ENCODE assay signal across 15 cellular contexts in the genomic region with DNA sequence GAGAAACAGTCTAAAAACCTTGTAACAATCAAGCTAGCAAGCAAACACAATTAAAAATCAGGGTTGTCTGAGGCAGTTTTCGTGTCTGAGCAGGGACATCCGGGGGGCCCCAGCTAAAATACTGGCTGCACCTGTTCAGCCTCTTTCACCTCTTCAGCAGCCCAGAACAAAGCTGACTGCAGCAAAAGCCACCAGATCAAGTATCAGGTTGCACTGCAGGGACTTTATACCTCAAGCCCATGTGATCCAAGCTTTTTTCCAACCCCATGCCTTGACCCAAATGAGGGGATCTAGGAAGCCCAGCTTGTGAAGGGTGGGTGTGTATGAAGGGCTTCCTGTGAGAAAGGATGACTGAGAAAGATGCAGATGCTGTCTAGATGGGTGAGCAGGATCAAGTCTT.
DNase-seq lines count a peak whose midpoint lies in the region; ATAC-seq, FAIRE-seq and TF ChIP-seq lines count a peak whose summit lies in the region.
"Had no signal": no experiment of that assay in that cellular context is flagged by ENCODE, and none has a peak within 500 bp of the region (broad histone marks: within the 10 kb centered on the region; RNA-seq: fewer than 3 reads in every experiment).

No MANE protein-coding gene starts in this region.

- TF ChIP-seq CTCF in HEK293 (tag by site-specific recombination; IDR thresholded peaks at IDR 0.05) (no peak), WTC11 (IDR thresholded peaks at IDR 0.05) (no peak), progenitor cell of endocrine pancreas (IDR thresholded peaks at IDR 0.05; ENCODE audit: unreplicated experiment) (no peak), left lung (IDR thresholded peaks at IDR 0.05) (no peak)

- DNase-seq in NCI-H345 (lab: John Stamatoyannopoulos, UW) (peak; percentile 61), WTC11 (ENCODE audit: low spot score) (no peak), progenitor cell of endocrine pancreas (ENCODE audit: low spot score, unreplicated experiment) (no peak), GM12892 (ENCODE audit: insufficient read length) (no peak), CD1c-positive myeloid dendritic cell (ENCODE audit: extremely low spot score) (no peak), left lung (no peak)
- DNase-seq: activated gamma-delta T cell; dorsolateral prefrontal cortex; GF-D8; MV-4-11; stimulated activated naive CD4-positive, alpha-beta T cell had no signal

- intact Hi-C loops in left lung (cut with DNase I), result no loop called here

- H3K9me3 Mint-ChIP-seq in WTC11, result no peaks in the 10 kb centered on the region
- H3K9me3 Mint-ChIP-seq in progenitor cell of endocrine pancreas (ENCODE audit: low read depth), result no peaks in the 10 kb centered on the region

- no peak overlapping the region for H3K4me3 ChIP-seq in HEK293 (ENCODE audit: low read depth, low read length)
- H3K4me3 ChIP-seq in left lung, result no peak overlapping the region
- H3K4me3 ChIP-seq: dorsolateral prefrontal cortex had no signal

- H3K36me3 ChIP-seq in HEK293 (ENCODE audit: control insufficient read depth in 2 of 2, insufficient read depth in 1 of 2, low read length in 2 of 2) (peaks cover 0 to 16% of the 10 kb centered on the region in 2 experiments; a peak in 1 of 3 replicates), left lung (peaks cover 0 to 3% of the 10 kb centered on the region in 2 donors)

- POLR2A ChIA-PET in HEK293 (lab: Yijun Ruan, JAX), result no interaction called here
- POLR2A ChIA-PET in WTC11 (lab: Charles Lee), result interaction anchor here (0.7 to 1.1 kb wide), 2 partner anchors 44 to 869 kb away, joined by 3 read pairs; no protein-coding TSS in a partner anchor

- FAIRE-seq in GM12892 (lab: Jason Lieb, UNC), result no peak

- H3K4me3 Mint-ChIP-seq in WTC11 (no peak overlapping the region), progenitor cell of endocrine pancreas (ENCODE audit: low read depth) (no peak overlapping the region)
- H3K4me3 Mint-ChIP-seq: CD14-positive monocyte had no signal

- TF ChIP-seq POLR2A in GM12892 (IDR thresholded peaks at IDR 0.05; ENCODE audit: low read depth, low read length), result no peak

- peak overlapping the region; percentile 67; the same call in 1 of the 2 replicates for H3K27ac Mint-ChIP-seq in WTC11
- H3K27ac Mint-ChIP-seq in progenitor cell of endocrine pancreas, result peak overlapping the region; percentile 53

- no peak overlapping the region for H3K27ac ChIP-seq in HEK293 (ENCODE audit: extremely low read depth, low read depth, low read length)
- no peak overlapping the region for H3K27ac ChIP-seq in left lung
- H3K27ac ChIP-seq: VCaP had no signal

- no peaks in the 10 kb centered on the region for H3K27me3 ChIP-seq in left lung
- H3K27me3 ChIP-seq: dorsolateral prefrontal cortex had no signal

- peaks cover 81% of the 10 kb centered on the region for H3K4me1 Mint-ChIP-seq in WTC11
- H3K4me1 Mint-ChIP-seq in progenitor cell of endocrine pancreas (ENCODE audit: low read depth), result peaks cover 41% of the 10 kb centered on the region
- H3K4me1 Mint-ChIP-seq: CD14-positive monocyte had no signal

- H3K4me1 ChIP-seq in HEK293 (ENCODE audit: control insufficient read depth, insufficient read depth, low read length), result peaks cover 3% of the 10 kb centered on the region
- no peaks in the 10 kb centered on the region for H3K4me1 ChIP-seq in left lung

- CTCF ChIA-PET in HEK293 (lab: Yijun Ruan, JAX), result interaction anchor here (0.9 kb wide), 1 partner anchor 303 kb away, joined by 3 read pairs; no protein-coding TSS in a partner anchor
- CTCF ChIA-PET in WTC11 (lab: Charles Lee), result interaction anchor here (0.8 to 1.3 kb wide), 3 partner anchors 80 to 303 kb away, joined by 3 to 5 read pairs (median 3); no protein-coding TSS in a partner anchor

- H3K27me3 Mint-ChIP-seq in WTC11 (ENCODE audit: low read depth) (peaks cover 21% of the 10 kb centered on the region), progenitor cell of endocrine pancreas (no peaks in the 10 kb centered on the region)

- H3K36me3 Mint-ChIP-seq in WTC11, result peaks cover 12% of the 10 kb centered on the region
- peaks cover 13% of the 10 kb centered on the region for H3K36me3 Mint-ChIP-seq in progenitor cell of endocrine pancreas (ENCODE audit: insufficient read depth)

- peak; percentile 55 for ATAC-seq in WTC11
- no peak for ATAC-seq in GM19324 (IDR thresholded peaks at IDR 0.05; ENCODE audit: low FRiP score, unreplicated experiment)
- no peak for ATAC-seq in left lung

- H3K9me3 ChIP-seq in HEK293 (ENCODE audit: control insufficient read depth, insufficient read depth, low read depth, low read length) (no peaks in the 10 kb centered on the region), left lung (no peaks in the 10 kb centered on the region)

TF ChIP-seq in HEK293, 187 proteins besides CTCF, POLR2A, EP300 and RAD21:
- TF ChIP-seq ZNF561 (tag by site-specific recombination; IDR thresholded peaks at IDR 0.05; ENCODE audit: borderline replicate concordance), result no peak
- no peak for TF ChIP-seq ZNF473 (tag by site-specific recombination; IDR thresholded peaks at IDR 0.05)
- TF ChIP-seq, protein P1, sequence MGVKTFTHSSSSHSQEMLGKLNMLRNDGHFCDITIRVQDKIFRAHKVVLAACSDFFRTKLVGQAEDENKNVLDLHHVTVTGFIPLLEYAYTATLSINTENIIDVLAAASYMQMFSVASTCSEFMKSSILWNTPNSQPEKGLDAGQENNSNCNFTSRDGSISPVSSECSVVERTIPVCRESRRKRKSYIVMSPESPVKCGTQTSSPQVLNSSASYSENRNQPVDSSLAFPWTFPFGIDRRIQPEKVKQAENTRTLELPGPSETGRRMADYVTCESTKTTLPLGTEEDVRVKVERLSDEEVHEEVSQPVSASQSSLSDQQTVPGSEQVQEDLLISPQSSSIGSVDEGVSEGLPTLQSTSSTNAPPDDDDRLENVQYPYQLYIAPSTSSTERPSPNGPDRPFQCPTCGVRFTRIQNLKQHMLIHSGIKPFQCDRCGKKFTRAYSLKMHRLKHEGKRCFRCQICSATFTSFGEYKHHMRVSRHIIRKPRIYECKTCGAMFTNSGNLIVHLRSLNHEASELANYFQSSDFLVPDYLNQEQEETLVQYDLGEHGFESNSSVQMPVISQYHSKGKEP (tag by site-specific recombination; IDR thresholded peaks at IDR 0.05), result 0 out of 2 replicates have a peak, but pooled peaks have one; percentile 4
- TF ChIP-seq ZNF76 (tag by site-specific recombination; IDR thresholded peaks at IDR 0.05; ENCODE audit: borderline replicate concordance, low read depth), result no peak
- TF ChIP-seq ZNF510 (tag by site-specific recombination; IDR thresholded peaks at IDR 0.05; ENCODE audit: insufficient replicate concordance), result no peak

TF ChIP-seq in WTC11, 78 proteins besides CTCF, POLR2A, EP300 and RAD21:
- TF ChIP-seq, protein P2, sequence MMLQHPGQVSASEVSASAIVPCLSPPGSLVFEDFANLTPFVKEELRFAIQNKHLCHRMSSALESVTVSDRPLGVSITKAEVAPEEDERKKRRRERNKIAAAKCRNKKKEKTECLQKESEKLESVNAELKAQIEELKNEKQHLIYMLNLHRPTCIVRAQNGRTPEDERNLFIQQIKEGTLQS (CRISPR knock-in tag; conservative IDR thresholded peaks at IDR 0.05), result no peak
- TF ChIP-seq ZNF121 (CRISPR knock-in tag; IDR thresholded peaks at IDR 0.05) (no peak), TEAD1 (CRISPR knock-in tag; IDR thresholded peaks at IDR 0.05) (no peak), EMX1 (CRISPR knock-in tag; IDR thresholded peaks at IDR 0.05) (no peak), ZNF138 (CRISPR knock-in tag; conservative IDR thresholded peaks at IDR 0.05) (no peak), NR2C2 (CRISPR knock-in tag; IDR thresholded peaks at IDR 0.05) (no peak), GRHL2 (CRISPR knock-in tag; IDR thresholded peaks at IDR 0.05; ENCODE audit: insufficient replicate concordance, severe bottlenecking) (no peak), SP1 (CRISPR knock-in tag; conservative IDR thresholded peaks at IDR 0.05) (no peak)
- TF ChIP-seq, protein P3, sequence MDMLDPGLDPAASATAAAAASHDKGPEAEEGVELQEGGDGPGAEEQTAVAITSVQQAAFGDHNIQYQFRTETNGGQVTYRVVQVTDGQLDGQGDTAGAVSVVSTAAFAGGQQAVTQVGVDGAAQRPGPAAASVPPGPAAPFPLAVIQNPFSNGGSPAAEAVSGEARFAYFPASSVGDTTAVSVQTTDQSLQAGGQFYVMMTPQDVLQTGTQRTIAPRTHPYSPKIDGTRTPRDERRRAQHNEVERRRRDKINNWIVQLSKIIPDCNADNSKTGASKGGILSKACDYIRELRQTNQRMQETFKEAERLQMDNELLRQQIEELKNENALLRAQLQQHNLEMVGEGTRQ (CRISPR knock-in tag; IDR thresholded peaks at IDR 0.05), result peak; percentile 65; the same call in 1 of the 2 replicates
- TF ChIP-seq, protein P4, sequence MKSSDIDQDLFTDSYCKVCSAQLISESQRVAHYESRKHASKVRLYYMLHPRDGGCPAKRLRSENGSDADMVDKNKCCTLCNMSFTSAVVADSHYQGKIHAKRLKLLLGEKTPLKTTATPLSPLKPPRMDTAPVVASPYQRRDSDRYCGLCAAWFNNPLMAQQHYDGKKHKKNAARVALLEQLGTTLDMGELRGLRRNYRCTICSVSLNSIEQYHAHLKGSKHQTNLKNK (CRISPR knock-in tag; IDR thresholded peaks at IDR 0.05), result peak; percentile 38; the same call in 1 of the 2 replicates
- TF ChIP-seq, protein P5, sequence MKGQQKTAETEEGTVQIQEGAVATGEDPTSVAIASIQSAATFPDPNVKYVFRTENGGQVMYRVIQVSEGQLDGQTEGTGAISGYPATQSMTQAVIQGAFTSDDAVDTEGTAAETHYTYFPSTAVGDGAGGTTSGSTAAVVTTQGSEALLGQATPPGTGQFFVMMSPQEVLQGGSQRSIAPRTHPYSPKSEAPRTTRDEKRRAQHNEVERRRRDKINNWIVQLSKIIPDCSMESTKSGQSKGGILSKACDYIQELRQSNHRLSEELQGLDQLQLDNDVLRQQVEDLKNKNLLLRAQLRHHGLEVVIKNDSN (CRISPR knock-in tag; IDR thresholded peaks at IDR 0.05), result no peak
